ENCODE assay signal across 20 cellular contexts in the genomic region with DNA sequence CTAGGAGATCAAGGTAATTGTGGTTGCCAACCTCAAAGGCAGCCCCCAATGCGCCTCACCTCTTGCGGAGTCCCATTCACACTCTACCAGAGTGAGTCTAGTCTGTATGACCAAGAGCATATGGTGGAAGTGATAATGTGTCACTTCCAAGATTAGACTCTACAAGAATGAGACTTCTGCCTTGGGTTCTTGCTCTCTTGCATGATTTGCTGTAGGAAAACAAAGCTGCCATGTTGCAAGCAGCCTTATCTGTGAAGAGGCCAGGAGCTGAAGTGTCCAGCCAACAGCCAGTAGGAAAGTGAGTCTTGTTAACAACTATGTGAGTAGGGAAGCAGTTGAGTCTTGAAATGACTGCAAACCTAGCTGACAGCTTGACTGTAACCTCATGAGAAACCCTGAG. TPM values are rescaled to one million over a fixed set of nuclear protein-coding genes. Genes with fewer than 3 reads are reported as not detected.
DNase-seq lines count a peak whose midpoint lies in the region; ATAC-seq, FAIRE-seq and TF ChIP-seq lines count a peak whose summit lies in the region.
"Had no signal": no experiment of that assay in that cellular context is flagged by ENCODE, and none has a peak within 500 bp of the region (broad histone marks: within the 10 kb centered on the region; RNA-seq: fewer than 3 reads in every experiment).

No MANE protein-coding gene starts in this region.

- ATAC-seq in HepG2, result no peak
- ATAC-seq in right lobe of liver, result no peak
- no peak for ATAC-seq in stimulated activated memory B cell treated with anti-CD40 and anti-IgM and Interleukin-4, amounts not matched to agents 10 μg/mL and 1 μg/mL and 100 μg/mL, for 72 hours
- ATAC-seq: foreskin keratinocyte, left cardiac atrium, mucosa of descending colon had no signal

- in situ Hi-C loops in HepG2 (cut with HindIII; ENCODE audit: extremely low pct_ligation_motif_present, low pct_unique_long_range_greater_than_20kb), result no loop called here

- no peak overlapping the region for H2AFZ ChIP-seq in HepG2 (ENCODE audit: low read length)

- H3K27ac ChIP-seq in HepG2 (ENCODE audit: extremely low read length, insufficient read depth, low read length) (no peak overlapping the region), right lobe of liver (no peak overlapping the region)
- H3K27ac ChIP-seq: foreskin keratinocyte, sigmoid colon, SJSA1 had no signal

- no peak for DNase-seq in HepG2 (ENCODE audit: low spot score)
- no peak for DNase-seq in right lobe of liver
- no peak for DNase-seq in activated naive CD8-positive, alpha-beta T cell treated with anti-CD3 and anti-CD28 coated beads for 36 hours
- DNase-seq in NCI-H1048 (lab: John Stamatoyannopoulos, UW), result no peak
- no peak for DNase-seq in NCI-H510A treated with DMSO at 0.1 percent for 48 hours (lab: John Stamatoyannopoulos, UW)
- DNase-seq: aorta; Calu3; foreskin keratinocyte; left cardiac atrium; mucosa of descending colon; NCI-H2029 treated with DMSO at 0.1 percent for 48 hours; NCI-H526 treated with DMSO at 0.1 percent for 48 hours; sigmoid colon; stimulated activated CD4-positive, alpha-beta T cell treated with anti-CD3 and anti-CD28 coated beads, Interleukin-4, amount 100 ng/mL, for 1 hour; T-helper 9 cell had no signal

- H3K4me1 ChIP-seq in HepG2 (ENCODE audit: insufficient read depth, low read length) (peaks cover 63% of the 10 kb centered on the region), right lobe of liver (peaks cover 0 to 4% (median 2%) of the 10 kb centered on the region in 4 donors)

- no peak overlapping the region for H3K4me3 ChIP-seq in HepG2 (replicated peaks in 1 of 3; ENCODE audit: insufficient read depth in 1 of 3, low read depth in 2 of 3, low read length in 3 of 3)
- H3K4me3 ChIP-seq in right lobe of liver, result no peak overlapping the region
- H3K4me3 ChIP-seq: mucosa of descending colon, sigmoid colon, SJSA1 had no signal

- H3K27me3 ChIP-seq in HepG2 (ENCODE audit: control insufficient read depth in 1 of 2, insufficient read depth in 2 of 2, low read length in 2 of 2) (no peaks in the 10 kb centered on the region; a peak in 2 of 5 replicates), right lobe of liver (no peaks in the 10 kb centered on the region)
- H3K27me3 ChIP-seq: foreskin keratinocyte, sigmoid colon, SJSA1 had no signal

- WGBS in HepG2 (ENCODE audit: low lambda C conversion rate), result 94% methylated on average over 2 of the region's 2 CpGs
- 100% methylated on average over 2 of the region's 2 CpGs for WGBS in right lobe of liver (ENCODE audit: insufficient coverage, low coverage, low lambda C conversion rate, missing lambda C conversion rate)

- no peak overlapping the region for H3K9ac ChIP-seq in HepG2 (ENCODE audit: insufficient read depth, low read depth, low read length)

- no peaks in the 10 kb centered on the region for H4K20me1 ChIP-seq in HepG2 (ENCODE audit: insufficient read depth, low read length)

- TF ChIP-seq POLR2A in HepG2 (IDR thresholded peaks at IDR 0.05; ENCODE audit: insufficient read depth in 1 of 2, low read depth in 2 of 2, low read length in 2 of 2) (no peak), right lobe of liver (IDR thresholded peaks at IDR 0.05) (no peak)

- POLR2A ChIA-PET in HepG2 (lab: Yijun Ruan, JAX), result interaction anchor here (0.7 to 1.3 kb wide), 3 partner anchors 9 to 45 kb away, joined by 3 read pairs; no protein-coding TSS in a partner anchor

- peak overlapping the region; percentile 8 for H3K4me3 Mint-ChIP-seq in activated naive CD8-positive, alpha-beta T cell treated with anti-CD3 and anti-CD28 coated beads for 36 hours
- no peak overlapping the region for H3K4me3 Mint-ChIP-seq in stimulated activated memory B cell treated with anti-CD40 and anti-IgM and Interleukin-4, amounts not matched to agents 10 μg/mL and 1 μg/mL and 100 μg/mL, for 72 hours

- H3K4me1 Mint-ChIP-seq in activated naive CD8-positive, alpha-beta T cell treated with anti-CD3 and anti-CD28 coated beads for 36 hours, result peaks cover 46% of the 10 kb centered on the region
- H3K4me1 Mint-ChIP-seq in stimulated activated memory B cell treated with anti-CD40 and anti-IgM and Interleukin-4, amounts not matched to agents 10 μg/mL and 1 μg/mL and 100 μg/mL, for 72 hours, result peaks cover 52% of the 10 kb centered on the region

- no TSS peak for BruUV-seq in HepG2 (replicated peaks; lab: Mats Ljungman, UMichigan)

- H3K36me3 Mint-ChIP-seq in activated naive CD8-positive, alpha-beta T cell treated with anti-CD3 and anti-CD28 coated beads for 36 hours, result peaks cover 53% of the 10 kb centered on the region
- H3K36me3 Mint-ChIP-seq in stimulated activated memory B cell treated with anti-CD40 and anti-IgM and Interleukin-4, amounts not matched to agents 10 μg/mL and 1 μg/mL and 100 μg/mL, for 72 hours, result peaks cover 50% of the 10 kb centered on the region

- no peak overlapping the region; the same call in none of the 2 replicates for H3K4me2 ChIP-seq in HepG2 (ENCODE audit: low read depth, low read length)

- no peak for TF ChIP-seq RAD21 in HepG2 (CRISPR knock-in tag; IDR thresholded peaks at IDR 0.05)

- intact Hi-C loops in HepG2 (cut with micrococcal nuclease; ENCODE audit: unreplicated experiment) (no loop called here), right lobe of liver (cut with DNase I) (no loop called here)

- peaks cover 47% of the 10 kb centered on the region for H3K79me2 ChIP-seq in HepG2 (ENCODE audit: insufficient read depth, low read length)

- no peak for TF ChIP-seq CTCF in HepG2 (CRISPR knock-in tag; IDR thresholded peaks at IDR 0.05)
- TF ChIP-seq CTCF in right lobe of liver (IDR thresholded peaks at IDR 0.05), result no peak

- H3K9me3 ChIP-seq in HepG2 (ENCODE audit: low read length) (no peaks in the 10 kb centered on the region), right lobe of liver (no peaks in the 10 kb centered on the region)
- H3K9me3 ChIP-seq: mucosa of descending colon, sigmoid colon, SJSA1 had no signal

- peaks cover 10 to 45% of the 10 kb centered on the region in 2 experiments for H3K36me3 ChIP-seq in HepG2 (replicated peaks in 1 of 2; ENCODE audit: control insufficient read depth in 1 of 2, insufficient read depth in 2 of 2, low read length in 2 of 2)
- peaks cover 3 to 61% (median 8%) of the 10 kb centered on the region in 4 donors for H3K36me3 ChIP-seq in right lobe of liver

- CTCF ChIA-PET in HepG2 (lab: Yijun Ruan, JAX; ENCODE audit: low intra/inter-chr PET ratio, low total read pairs), result no interaction called here

- H3K27me3 Mint-ChIP-seq in activated naive CD8-positive, alpha-beta T cell treated with anti-CD3 and anti-CD28 coated beads for 36 hours, result no peaks in the 10 kb centered on the region
- no peaks in the 10 kb centered on the region for H3K27me3 Mint-ChIP-seq in stimulated activated memory B cell treated with anti-CD40 and anti-IgM and Interleukin-4, amounts not matched to agents 10 μg/mL and 1 μg/mL and 100 μg/mL, for 72 hours

- H3K27ac Mint-ChIP-seq in activated naive CD8-positive, alpha-beta T cell treated with anti-CD3 and anti-CD28 coated beads for 36 hours, result peak overlapping the region; percentile 68
- H3K27ac Mint-ChIP-seq in stimulated activated memory B cell treated with anti-CD40 and anti-IgM and Interleukin-4, amounts not matched to agents 10 μg/mL and 1 μg/mL and 100 μg/mL, for 72 hours, result peak overlapping the region; percentile 67

- no peaks in the 10 kb centered on the region for H3K9me3 Mint-ChIP-seq in activated naive CD8-positive, alpha-beta T cell treated with anti-CD3 and anti-CD28 coated beads for 36 hours
- no peaks in the 10 kb centered on the region for H3K9me3 Mint-ChIP-seq in stimulated activated memory B cell treated with anti-CD40 and anti-IgM and Interleukin-4, amounts not matched to agents 10 μg/mL and 1 μg/mL and 100 μg/mL, for 72 hours

- no peak for TF ChIP-seq EP300 in HepG2 (IDR thresholded peaks at IDR 0.05; ENCODE audit: low read depth in 2 of 2, low read length in 2 of 2)
- no peak for TF ChIP-seq EP300 in HepG2 (CRISPR knock-in tag; IDR thresholded peaks at IDR 0.05; ENCODE audit: borderline replicate concordance)

- FAIRE-seq in HepG2 (lab: Jason Lieb, UNC), result no peak
- FAIRE-seq: G401.6, GM12892 had no signal

RNA-seq across cellular contexts. Expression of a gene that starts 3.4 kb away (rescaled TPM):
- total RNA-seq in HepG2 (2016; rRNA removed; fragmentation: Illumina TruSeq; extraction: Trizol) (9.7 and 18.2 TPM in 2 replicates), right lobe of liver (10 to 100 TPM in 5 of 6 experiments, 1 to 10 TPM in 1; 9.6 to 14.5 (median 13.5) TPM)
- 17.4 and 18.9 TPM in 2 replicates for total RNA-seq in HepG2 (2016; cell fraction: cytosol; rRNA removed; fragmentation: Illumina TruSeq; extraction: Trizol; ENCODE audit: low read depth)
- total RNA-seq in HepG2 (2016; cell fraction: insoluble cytoplasmic fraction; rRNA removed; fragmentation: Illumina TruSeq; extraction: Trizol), result 12.3 and 15.9 TPM in 2 replicates
- total RNA-seq in HepG2 (2016; cell fraction: membrane; rRNA removed; fragmentation: Illumina TruSeq; extraction: Trizol), result 10.9 and 11.1 TPM in 2 replicates
- total RNA-seq in HepG2 (2016; cell fraction: nucleus; rRNA removed; fragmentation: Illumina TruSeq; extraction: Trizol), result 10.9 and 11.7 TPM in 2 replicates
- 16.6 and 20.2 TPM in 2 replicates for polyA plus RNA-seq in HepG2 (2011; rRNA removed)
- 9.0 and 11.1 TPM in 2 replicates for polyA plus RNA-seq in HepG2 (2011; cell fraction: cytosol; rRNA removed)
- polyA plus RNA-seq in HepG2 (2011; cell fraction: nucleus; rRNA removed), result 10.9 and 12.7 TPM in 2 replicates
- polyA plus RNA-seq in HepG2 (2012), result 21.6 and 23.0 TPM in 2 replicates
- polyA plus RNA-seq in HepG2 (2016; cell fraction: cytosol; fragmentation: Illumina TruSeq; extraction: Trizol; ENCODE audit: low read depth), result 6.2 and 7.8 TPM in 2 replicates
- polyA plus RNA-seq in HepG2 (2016; cell fraction: insoluble cytoplasmic fraction; fragmentation: Illumina TruSeq; extraction: Trizol; ENCODE audit: low read depth), result 38.1 and 39.2 TPM in 2 replicates
- polyA plus RNA-seq in HepG2 (2016; cell fraction: membrane; fragmentation: Illumina TruSeq; extraction: Trizol; ENCODE audit: low read depth), result 11.5 and 14.4 TPM in 2 replicates
- 37.2 and 38.8 TPM in 2 replicates for polyA plus RNA-seq in HepG2 (2016; cell fraction: nucleus; fragmentation: Illumina TruSeq; extraction: Trizol; ENCODE audit: insufficient read depth, low read depth)
- polyA minus RNA-seq in HepG2 (2011; rRNA and poly(A)+ RNA removed; ENCODE audit: low replicate concordance), result 24.0 and 33.0 TPM in 2 replicates
- 25.9 and 27.6 TPM in 2 replicates for polyA minus RNA-seq in HepG2 (2011; cell fraction: cytosol; rRNA and poly(A)+ RNA removed)
- polyA minus RNA-seq in HepG2 (2011; cell fraction: nucleus; rRNA and poly(A)+ RNA removed), result 28.1 and 31.1 TPM in 2 replicates
- total RNA-seq in activated naive CD8-positive, alpha-beta T cell treated with anti-CD3 and anti-CD28 coated beads for 36 hours, result 10 to 100 TPM; 54.4 to 55.4 TPM

RNA-seq across cellular contexts. Expression of a gene that starts 30.8 kb away (rescaled TPM):
- total RNA-seq in HepG2 (2016; rRNA removed; fragmentation: Illumina TruSeq; extraction: Trizol), result 6.4 and 14.4 TPM in 2 replicates
- 2.9 and 4.8 TPM in 2 replicates for total RNA-seq in HepG2 (2016; cell fraction: cytosol; rRNA removed; fragmentation: Illumina TruSeq; extraction: Trizol; ENCODE audit: low read depth)
- total RNA-seq in HepG2 (2016; cell fraction: insoluble cytoplasmic fraction; rRNA removed; fragmentation: Illumina TruSeq; extraction: Trizol), result 9.7 and 13.1 TPM in 2 replicates
- 4.0 and 4.4 TPM in 2 replicates for total RNA-seq in HepG2 (2016; cell fraction: membrane; rRNA removed; fragmentation: Illumina TruSeq; extraction: Trizol)
- 9.6 and 11.2 TPM in 2 replicates for total RNA-seq in HepG2 (2016; cell fraction: nucleus; rRNA removed; fragmentation: Illumina TruSeq; extraction: Trizol)
- 9.8 and 10.5 TPM in 2 replicates for polyA plus RNA-seq in HepG2 (2011; rRNA removed)
- 8.0 and 12.8 TPM in 2 replicates for polyA plus RNA-seq in HepG2 (2011; cell fraction: cytosol; rRNA removed)
- polyA plus RNA-seq in HepG2 (2011; cell fraction: nucleus; rRNA removed), result 3.0 and 4.5 TPM in 2 replicates
- 6.0 and 10.3 TPM in 2 replicates for polyA plus RNA-seq in HepG2 (2012)
- polyA plus RNA-seq in HepG2 (2016; cell fraction: cytosol; fragmentation: Illumina TruSeq; extraction: Trizol; ENCODE audit: low read depth), result 3.8 and 4.3 TPM in 2 replicates
- 7.5 and 10.5 TPM in 2 replicates for polyA plus RNA-seq in HepG2 (2016; cell fraction: insoluble cytoplasmic fraction; fragmentation: Illumina TruSeq; extraction: Trizol; ENCODE audit: low read depth)
- 3.5 and 4.2 TPM in 2 replicates for polyA plus RNA-seq in HepG2 (2016; cell fraction: membrane; fragmentation: Illumina TruSeq; extraction: Trizol; ENCODE audit: low read depth)
- polyA plus RNA-seq in HepG2 (2016; cell fraction: nucleus; fragmentation: Illumina TruSeq; extraction: Trizol; ENCODE audit: insufficient read depth, low read depth), result 17.8 and 20.3 TPM in 2 replicates
- polyA minus RNA-seq in HepG2 (2011; rRNA and poly(A)+ RNA removed; ENCODE audit: low replicate concordance), result 1.3 and 10.3 TPM in 2 replicates
- polyA minus RNA-seq in HepG2 (2011; cell fraction: cytosol; rRNA and poly(A)+ RNA removed), result 1.6 and 2.7 TPM in 2 replicates
- 6.2 and 6.7 TPM in 2 replicates for polyA minus RNA-seq in HepG2 (2011; cell fraction: nucleus; rRNA and poly(A)+ RNA removed)
- 1 to 10 TPM; 1.6 to 9.9 (median 2.6) TPM for total RNA-seq in right lobe of liver
- 1 to 10 TPM in 1 of 2 experiments, under 1 TPM in 1; 0.70 to 1.2 TPM for total RNA-seq in activated naive CD8-positive, alpha-beta T cell treated with anti-CD3 and anti-CD28 coated beads for 36 hours
- total RNA-seq: foreskin keratinocyte, omental fat pad, sigmoid colon had no signal
- polyA plus RNA-seq: aorta had no signal

RNA-seq across cellular contexts. Expression of a gene that starts 42.0 kb away (rescaled TPM):
- 432 and 638 TPM in 2 replicates for total RNA-seq in HepG2 (2016; rRNA removed; fragmentation: Illumina TruSeq; extraction: Trizol)
- total RNA-seq in HepG2 (2016; cell fraction: cytosol; rRNA removed; fragmentation: Illumina TruSeq; extraction: Trizol; ENCODE audit: low read depth), result 65.6 and 75.3 TPM in 2 replicates
- total RNA-seq in HepG2 (2016; cell fraction: insoluble cytoplasmic fraction; rRNA removed; fragmentation: Illumina TruSeq; extraction: Trizol), result 436 and 657 TPM in 2 replicates
- total RNA-seq in HepG2 (2016; cell fraction: membrane; rRNA removed; fragmentation: Illumina TruSeq; extraction: Trizol), result 216 TPM in 2 replicates
- 130 and 153 TPM in 2 replicates for total RNA-seq in HepG2 (2016; cell fraction: nucleus; rRNA removed; fragmentation: Illumina TruSeq; extraction: Trizol)
- 207 and 234 TPM in 2 replicates for polyA plus RNA-seq in HepG2 (2011; rRNA removed)
- polyA plus RNA-seq in HepG2 (2011; cell fraction: cytosol; rRNA removed), result 139 and 166 TPM in 2 replicates
- 47.1 and 59.8 TPM in 2 replicates for polyA plus RNA-seq in HepG2 (2011; cell fraction: nucleus; rRNA removed)
- 126 and 167 TPM in 2 replicates for polyA plus RNA-seq in HepG2 (2012)
- polyA plus RNA-seq in HepG2 (2016; cell fraction: cytosol; fragmentation: Illumina TruSeq; extraction: Trizol; ENCODE audit: low read depth), result 67.1 and 71.7 TPM in 2 replicates
- 674 and 738 TPM in 2 replicates for polyA plus RNA-seq in HepG2 (2016; cell fraction: insoluble cytoplasmic fraction; fragmentation: Illumina TruSeq; extraction: Trizol; ENCODE audit: low read depth)
- 166 and 175 TPM in 2 replicates for polyA plus RNA-seq in HepG2 (2016; cell fraction: membrane; fragmentation: Illumina TruSeq; extraction: Trizol; ENCODE audit: low read depth)
- polyA plus RNA-seq in HepG2 (2016; cell fraction: nucleus; fragmentation: Illumina TruSeq; extraction: Trizol; ENCODE audit: insufficient read depth, low read depth), result 241 and 258 TPM in 2 replicates
- 211 and 254 TPM in 2 replicates for polyA minus RNA-seq in HepG2 (2011; rRNA and poly(A)+ RNA removed; ENCODE audit: low replicate concordance)
- 91.9 and 119 TPM in 2 replicates for polyA minus RNA-seq in HepG2 (2011; cell fraction: cytosol; rRNA and poly(A)+ RNA removed)
- polyA minus RNA-seq in HepG2 (2011; cell fraction: nucleus; rRNA and poly(A)+ RNA removed), result 108 and 125 TPM in 2 replicates
- total RNA-seq in right lobe of liver, result 10 to 100 TPM; 19.1 to 42.1 (median 30.5) TPM
- 100 to 1,000 TPM; 182 to 183 TPM for total RNA-seq in activated naive CD8-positive, alpha-beta T cell treated with anti-CD3 and anti-CD28 coated beads for 36 hours

RNA-seq across cellular contexts. Expression of a gene that starts 42.8 kb away (rescaled TPM):
- 114 and 144 TPM in 2 replicates for total RNA-seq in HepG2 (2016; rRNA removed; fragmentation: Illumina TruSeq; extraction: Trizol)
- 18.2 and 22.3 TPM in 2 replicates for total RNA-seq in HepG2 (2016; cell fraction: cytosol; rRNA removed; fragmentation: Illumina TruSeq; extraction: Trizol; ENCODE audit: low read depth)
- total RNA-seq in HepG2 (2016; cell fraction: insoluble cytoplasmic fraction; rRNA removed; fragmentation: Illumina TruSeq; extraction: Trizol), result 111 and 158 TPM in 2 replicates
- 44.6 and 49.9 TPM in 2 replicates for total RNA-seq in HepG2 (2016; cell fraction: membrane; rRNA removed; fragmentation: Illumina TruSeq; extraction: Trizol)
- total RNA-seq in HepG2 (2016; cell fraction: nucleus; rRNA removed; fragmentation: Illumina TruSeq; extraction: Trizol), result 41.5 and 45.6 TPM in 2 replicates
- polyA plus RNA-seq in HepG2 (2011; rRNA removed), result 14.0 and 15.3 TPM in 2 replicates
- 14.2 and 20.2 TPM in 2 replicates for polyA plus RNA-seq in HepG2 (2011; cell fraction: cytosol; rRNA removed)
- 6.7 and 10.3 TPM in 2 replicates for polyA plus RNA-seq in HepG2 (2011; cell fraction: nucleus; rRNA removed)
- polyA plus RNA-seq in HepG2 (2012), result 36.0 and 46.6 TPM in 2 replicates
- 8.3 and 9.9 TPM in 2 replicates for polyA plus RNA-seq in HepG2 (2016; cell fraction: cytosol; fragmentation: Illumina TruSeq; extraction: Trizol; ENCODE audit: low read depth)
- polyA plus RNA-seq in HepG2 (2016; cell fraction: insoluble cytoplasmic fraction; fragmentation: Illumina TruSeq; extraction: Trizol; ENCODE audit: low read depth), result 140 and 161 TPM in 2 replicates
- 25.6 and 25.8 TPM in 2 replicates for polyA plus RNA-seq in HepG2 (2016; cell fraction: membrane; fragmentation: Illumina TruSeq; extraction: Trizol; ENCODE audit: low read depth)
- polyA plus RNA-seq in HepG2 (2016; cell fraction: nucleus; fragmentation: Illumina TruSeq; extraction: Trizol; ENCODE audit: insufficient read depth, low read depth), result 69.5 and 74.1 TPM in 2 replicates
- 18.1 and 22.6 TPM in 2 replicates for polyA minus RNA-seq in HepG2 (2011; rRNA and poly(A)+ RNA removed; ENCODE audit: low replicate concordance)
- 14.7 and 15.0 TPM in 2 replicates for polyA minus RNA-seq in HepG2 (2011; cell fraction: cytosol; rRNA and poly(A)+ RNA removed)
- polyA minus RNA-seq in HepG2 (2011; cell fraction: nucleus; rRNA and poly(A)+ RNA removed), result 21.9 and 26.0 TPM in 2 replicates
- 10 to 100 TPM in 3 of 6 experiments, 1 to 10 TPM in 3; 6.9 to 11.3 (median 9.4) TPM for total RNA-seq in right lobe of liver
- total RNA-seq in activated naive CD8-positive, alpha-beta T cell treated with anti-CD3 and anti-CD28 coated beads for 36 hours, result 10 to 100 TPM; 70.1 to 73.2 TPM

RNA-seq across cellular contexts. Expression of a gene that starts 43.1 kb away (rescaled TPM):
- total RNA-seq in HepG2 (2016; rRNA removed; fragmentation: Illumina TruSeq; extraction: Trizol), result 52.1 and 55.3 TPM in 2 replicates
- 10.7 and 10.9 TPM in 2 replicates for total RNA-seq in HepG2 (2016; cell fraction: cytosol; rRNA removed; fragmentation: Illumina TruSeq; extraction: Trizol; ENCODE audit: low read depth)
- 51.4 and 55.0 TPM in 2 replicates for total RNA-seq in HepG2 (2016; cell fraction: insoluble cytoplasmic fraction; rRNA removed; fragmentation: Illumina TruSeq; extraction: Trizol)
- 19.3 and 21.7 TPM in 2 replicates for total RNA-seq in HepG2 (2016; cell fraction: membrane; rRNA removed; fragmentation: Illumina TruSeq; extraction: Trizol)
- 36.9 and 39.9 TPM in 2 replicates for total RNA-seq in HepG2 (2016; cell fraction: nucleus; rRNA removed; fragmentation: Illumina TruSeq; extraction: Trizol)
- polyA plus RNA-seq in HepG2 (2011; rRNA removed), result 45.5 and 53.9 TPM in 2 replicates
- polyA plus RNA-seq in HepG2 (2011; cell fraction: cytosol; rRNA removed), result 41.6 and 42.2 TPM in 2 replicates
- 54.2 and 55.8 TPM in 2 replicates for polyA plus RNA-seq in HepG2 (2011; cell fraction: nucleus; rRNA removed)
- polyA plus RNA-seq in HepG2 (2012), result 25.6 and 25.8 TPM in 2 replicates
- polyA plus RNA-seq in HepG2 (2016; cell fraction: cytosol; fragmentation: Illumina TruSeq; extraction: Trizol; ENCODE audit: low read depth), result 4.5 and 4.6 TPM in 2 replicates
- 43.6 and 45.3 TPM in 2 replicates for polyA plus RNA-seq in HepG2 (2016; cell fraction: insoluble cytoplasmic fraction; fragmentation: Illumina TruSeq; extraction: Trizol; ENCODE audit: low read depth)
- polyA plus RNA-seq in HepG2 (2016; cell fraction: membrane; fragmentation: Illumina TruSeq; extraction: Trizol; ENCODE audit: low read depth), result 8.1 and 10.3 TPM in 2 replicates
- polyA plus RNA-seq in HepG2 (2016; cell fraction: nucleus; fragmentation: Illumina TruSeq; extraction: Trizol; ENCODE audit: insufficient read depth, low read depth), result 58.0 and 62.4 TPM in 2 replicates
- 107 and 148 TPM in 2 replicates for polyA minus RNA-seq in HepG2 (2011; rRNA and poly(A)+ RNA removed; ENCODE audit: low replicate concordance)
- polyA minus RNA-seq in HepG2 (2011; cell fraction: cytosol; rRNA and poly(A)+ RNA removed), result 58.2 and 58.3 TPM in 2 replicates
- 63.6 and 70.5 TPM in 2 replicates for polyA minus RNA-seq in HepG2 (2011; cell fraction: nucleus; rRNA and poly(A)+ RNA removed)
- 10 to 100 TPM; 16.0 to 35.5 (median 25.3) TPM for total RNA-seq in right lobe of liver
- total RNA-seq in activated naive CD8-positive, alpha-beta T cell treated with anti-CD3 and anti-CD28 coated beads for 36 hours, result 10 to 100 TPM; 30.2 to 31.8 TPM
